Comparison of ENCODE assay signal across 5 cellular contexts in the genomic region with DNA sequence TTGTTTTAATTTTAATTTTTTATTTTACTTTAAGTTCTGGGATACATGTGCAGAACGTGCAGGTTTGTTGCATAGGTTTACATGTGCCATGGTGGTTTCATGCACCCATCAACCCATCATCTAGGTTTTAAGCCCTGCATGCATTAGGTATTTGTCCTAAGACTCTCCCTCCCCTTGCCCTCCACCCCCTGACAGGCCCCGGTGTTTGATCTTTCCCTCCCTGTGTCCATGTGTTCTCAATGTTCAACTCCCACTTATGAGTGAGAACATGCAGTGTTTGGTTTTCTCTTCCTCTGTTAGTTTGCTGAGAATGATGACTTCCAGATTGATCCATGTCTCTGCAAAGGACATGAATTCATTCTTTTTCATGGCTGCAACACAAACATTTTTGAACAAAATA. TPM values are rescaled to one million over a fixed set of nuclear protein-coding genes. Genes with fewer than 3 reads are reported as not detected.
A peak's percentile ranks its signal among the peaks of the same experiment; 100 is the strongest.
DNase-seq lines count a peak whose midpoint lies in the region; ATAC-seq, FAIRE-seq and TF ChIP-seq lines count a peak whose summit lies in the region.
"Not testable (repeated sequence)": the region's sequence is repeated elsewhere in the genome, so short reads cannot be mapped to it uniquely, and the experiment has no call there.

No MANE protein-coding gene starts in this region.

- H3K9ac ChIP-seq in SK-N-MC (ENCODE audit: insufficient read length); K562 (ENCODE audit: insufficient read depth in 1 of 2, low read depth in 2 of 2, low read length in 2 of 2): not testable (repeated sequence)

- DNase-seq in SK-N-MC (ENCODE audit: low read depth, low spot score); K562 (ENCODE audit: extremely low read depth in 1 of 4, low spot score in 3 of 4): not testable (repeated sequence)
- DNase-seq in ecto neural progenitor cell (ENCODE audit: low spot score) (peak; percentile 5), right atrium auricular region (ENCODE audit: low spot score) (peak; percentile 21), osteocyte (ENCODE audit: extremely low spot score, unreplicated experiment) (peak; percentile 19)

- not testable (repeated sequence) for ATAC-seq in K562

- H3K27ac Mint-ChIP-seq in osteocyte (ENCODE audit: unreplicated experiment), result not testable (repeated sequence)

- not testable (repeated sequence) for BruUV-seq in K562 (replicated peaks; lab: Mats Ljungman, UMichigan)

- H3K9me1 ChIP-seq in K562 (ENCODE audit: control insufficient read depth, insufficient read depth, low read length), result not testable (repeated sequence)

- CTCF ChIA-PET in K562 (lab: Yijun Ruan, JAX; ENCODE audit: low intra/inter-chr PET ratio), result not testable (repeated sequence)

- TF ChIP-seq POLR2A in K562 (conservative IDR thresholded peaks at IDR 0.05), result not testable (repeated sequence)

- 19% methylated on average over 2 of the region's 2 CpGs for WGBS in K562 (ENCODE audit: insufficient coverage, low coverage, missing lambda C conversion rate)

- H3K4me1 Mint-ChIP-seq in osteocyte (ENCODE audit: unreplicated experiment), result not testable (repeated sequence)

- in situ Hi-C loops in K562 (cut with MboI), result not testable (repeated sequence)

- not testable (repeated sequence) for H3K4me2 ChIP-seq in K562 (ENCODE audit: insufficient read depth, low read length)

- not testable (repeated sequence) for H3K36me3 Mint-ChIP-seq in osteocyte (ENCODE audit: unreplicated experiment)

- POLR2A ChIA-PET in K562 (lab: Yijun Ruan, JAX), result interaction anchor here (1.3 kb wide), 1 partner anchor 9 kb away, joined by 5 read pairs; no protein-coding TSS in a partner anchor

- not testable (repeated sequence) for H3K4me1 ChIP-seq in K562 (replicated peaks in 1 of 2; ENCODE audit: control insufficient read depth in 2 of 2, insufficient read depth in 2 of 2, low read length in 2 of 2); right atrium auricular region

- H3K27me3 ChIP-seq in K562 (ENCODE audit: control insufficient read depth in 2 of 2, insufficient read depth in 2 of 2, low read length in 2 of 2); right atrium auricular region: not testable (repeated sequence)

- H3K36me3 ChIP-seq in SK-N-MC (ENCODE audit: insufficient read depth, low read length); K562 (ENCODE audit: control insufficient read depth, insufficient read depth, low read length); right atrium auricular region: not testable (repeated sequence)

- peak overlapping the region; percentile 44; the same call in 1 of the 2 replicates for H3K4me3 ChIP-seq in SK-N-MC
- not testable (repeated sequence) for H3K4me3 ChIP-seq in K562, right atrium auricular region

- FAIRE-seq in K562 (lab: Jason Lieb, UNC), result not testable (repeated sequence)

- TF ChIP-seq CTCF in K562 (IDR thresholded peaks at IDR 0.05 in 2 of 3, conservative IDR thresholded peaks at IDR 0.05 in 1 of 3; ENCODE audit: insufficient read depth in 2 of 3, low read depth in 1 of 3, low read length in 3 of 3); right atrium auricular region (IDR thresholded peaks at IDR 0.05); osteocyte (IDR thresholded peaks at IDR 0.05): not testable (repeated sequence)

- H2AFZ ChIP-seq in K562 (ENCODE audit: low read depth, low read length), result not testable (repeated sequence)

- not testable (repeated sequence) for H3K4me3 Mint-ChIP-seq in osteocyte (ENCODE audit: unreplicated experiment)

- peaks cover 14% of the 10 kb centered on the region for H3K27me3 Mint-ChIP-seq in osteocyte (ENCODE audit: unreplicated experiment)

- TF ChIP-seq EP300 in K562 (IDR thresholded peaks at IDR 0.05; ENCODE audit: low read length), result not testable (repeated sequence)

- intact Hi-C loops in K562 (cut with micrococcal nuclease), result not testable (repeated sequence)

- H3K9me3 Mint-ChIP-seq in osteocyte (ENCODE audit: unreplicated experiment), result not testable (repeated sequence)

- H3K9me3 ChIP-seq in SK-N-MC (ENCODE audit: low read depth, low read length); K562 (replicated peaks; ENCODE audit: control insufficient read depth, insufficient read depth, low read depth, low read length); right atrium auricular region: not testable (repeated sequence)

- H4K20me1 ChIP-seq in K562 (replicated peaks; ENCODE audit: control insufficient read depth, insufficient read depth, low read length), result not testable (repeated sequence)

- not testable (repeated sequence) for H3K79me2 ChIP-seq in K562 (ENCODE audit: control insufficient read depth, insufficient read depth, low read length)

- TF ChIP-seq RAD21 in K562 (CRISPR knock-in tag; conservative IDR thresholded peaks at IDR 0.05 in 1 of 2, IDR thresholded peaks at IDR 0.05 in 1 of 2), result not testable (repeated sequence)

- peak overlapping the region; percentile 89 for H3K27ac ChIP-seq in SK-N-MC
- H3K27ac ChIP-seq in K562 (ENCODE audit: extremely low read depth, low read depth, low read length); right atrium auricular region: not testable (repeated sequence)

RNA-seq across cellular contexts. Expression of gene MCUR1, which starts 50.3 kb away (rescaled TPM):
- 9.3 and 14.6 TPM in 2 replicates for total RNA-seq in K562 (2011; cell fraction: chromatin; rRNA removed; ENCODE audit: low replicate concordance)
- 7.3 and 8.6 TPM in 2 replicates for total RNA-seq in K562 (2011; cell fraction: nucleolus; rRNA removed)
- 14.8 and 27.5 TPM in 2 replicates for total RNA-seq in K562 (2011; cell fraction: nucleoplasm; rRNA removed)
- total RNA-seq in K562 (2014; rRNA removed) (42.2 and 42.5 TPM in 2 replicates), K562 (2014; rRNA removed; fragmentation: Illumina TruSeq; extraction: Trizol) (46.8 and 52.6 TPM in 2 replicates), K562 (2015; rRNA removed; fragmentation: Illumina TruSeq; extraction: Trizol) (52.9 and 55.5 TPM in 2 replicates), K562 (2021) (60.2 and 62.6 TPM in 2 replicates), right atrium auricular region (10 to 100 TPM; 11.0 to 11.2 TPM), osteocyte (23.4 and 24.8 TPM in 2 replicates)
- polyA plus RNA-seq in K562 (2011; rRNA removed) (20.5 and 27.9 TPM in 2 replicates), K562 (2014; fragmentation: Illumina TruSeq; extraction: Trizol) (28.8 and 34.6 TPM in 2 replicates), K562 (2014; fragmentation: Nextera tagmentation; extraction: Ambion mirVana) (1 to 10 TPM; 5.1 to 7.7 TPM), K562 (2014; rRNA removed) (35.4 and 41.4 TPM in 2 replicates)
- polyA plus RNA-seq in K562 (2011; cell fraction: cytosol; rRNA removed), result 17.9 and 19.6 TPM in 2 replicates
- polyA plus RNA-seq in K562 (2011; cell fraction: nucleus; rRNA removed), result 5.9 and 6.6 TPM in 2 replicates
- 27.9 and 32.3 TPM in 2 replicates for polyA plus RNA-seq in K562 (2012)
- polyA minus RNA-seq in K562 (2011; rRNA and poly(A)+ RNA removed), result 22.3 and 25.4 TPM in 2 replicates
- polyA minus RNA-seq in K562 (2011; cell fraction: cytosol; rRNA and poly(A)+ RNA removed), result 12.9 and 13.6 TPM in 2 replicates
- 5.7 and 7.9 TPM in 2 replicates for polyA minus RNA-seq in K562 (2011; cell fraction: nucleus; rRNA and poly(A)+ RNA removed)
